1 cellular context compared by ENCODE assay signal in genomic region chr13:19633340-19634128, GRCh38.
A peak's percentile ranks its signal among the peaks of the same experiment; 100 is the strongest.
TF ChIP-seq lines count a peak whose summit lies in the region.

MPHOSPH8 (plus strand) TSS chr13:19633659; CDS start chr13:19633749, 90 bp downstream.

TF ChIP-seq in HepG2, 621 proteins besides CTCF, POLR2A, EP300 and RAD21 (continued from another document and continues in another):
- TF ChIP-seq SAFB2 (CRISPR knock-in tag; IDR thresholded peaks at IDR 0.05; ENCODE audit: borderline replicate concordance, low read depth) (no peak), ZNF614 (CRISPR knock-in tag; IDR thresholded peaks at IDR 0.05; ENCODE audit: borderline replicate concordance) (0 out of 2 replicates have a peak, but pooled peaks have one; percentile 25), ZNF44 (CRISPR knock-in tag; IDR thresholded peaks at IDR 0.05) (0 out of 2 replicates have a peak, but pooled peaks have one; percentile 46), MAF1 (CRISPR knock-in tag; IDR thresholded peaks at IDR 0.05; ENCODE audit: borderline replicate concordance) (0 out of 2 replicates have a peak, but pooled peaks have one; percentile 59), RBM22 (optimal IDR thresholded peaks at IDR 0.05; ENCODE audit: low read length) (peak; percentile 97), ZNF567 (CRISPR knock-in tag; IDR thresholded peaks at IDR 0.05; ENCODE audit: borderline replicate concordance) (no peak), ZNF580 (CRISPR knock-in tag; IDR thresholded peaks at IDR 0.05; ENCODE audit: borderline replicate concordance, low read depth) (no peak), DR1 (CRISPR knock-in tag; IDR thresholded peaks at IDR 0.05) (no peak), SSRP1 (CRISPR knock-in tag; IDR thresholded peaks at IDR 0.05) (no peak), SNAI1 (CRISPR knock-in tag; IDR thresholded peaks at IDR 0.05; ENCODE audit: borderline replicate concordance) (no peak), HINFP (CRISPR knock-in tag; IDR thresholded peaks at IDR 0.05; ENCODE audit: low read depth) (peak; percentile 80; the same call in 1 of the 2 replicates), ZNF235 (CRISPR knock-in tag; IDR thresholded peaks at IDR 0.05; ENCODE audit: borderline replicate concordance) (no peak), ELF3 (CRISPR knock-in tag; IDR thresholded peaks at IDR 0.05) (peak; percentile 86), AKAP8 (CRISPR knock-in tag; IDR thresholded peaks at IDR 0.05) (no peak), TFDP2 (CRISPR knock-in tag; IDR thresholded peaks at IDR 0.05) (peak; percentile 80; the same call in 1 of the 2 replicates), POLR2AphosphoS2 (IDR thresholded peaks at IDR 0.05; ENCODE audit: low read depth, low read length) (no peak), YEATS2 (CRISPR knock-in tag; IDR thresholded peaks at IDR 0.05; ENCODE audit: borderline replicate concordance) (0 out of 2 replicates have a peak, but pooled peaks have one; percentile 21), ATF6 (CRISPR knock-in tag; conservative IDR thresholded peaks at IDR 0.05) (no peak), NFE2 (CRISPR knock-in tag; IDR thresholded peaks at IDR 0.05) (no peak), ZNF34 (CRISPR knock-in tag; IDR thresholded peaks at IDR 0.05; ENCODE audit: borderline replicate concordance) (0 out of 2 replicates have a peak, but pooled peaks have one; percentile 27), ZFP36L1 (CRISPR knock-in tag; IDR thresholded peaks at IDR 0.05) (no peak), CENPT (CRISPR knock-in tag; IDR thresholded peaks at IDR 0.05; ENCODE audit: low read depth) (no peak), AFF4 (CRISPR knock-in tag; IDR thresholded peaks at IDR 0.05) (no peak), ZNF276 (CRISPR knock-in tag; IDR thresholded peaks at IDR 0.05; ENCODE audit: low read depth) (no peak; the same call in 1 of the 2 replicates), ZNF451 (CRISPR knock-in tag; IDR thresholded peaks at IDR 0.05) (no peak), RCOR2 (CRISPR knock-in tag; IDR thresholded peaks at IDR 0.05) (no peak), HIVEP1 (CRISPR knock-in tag; IDR thresholded peaks at IDR 0.05) (peak; percentile 74; the same call in 1 of the 2 replicates), HNF4G (IDR thresholded peaks at IDR 0.05; ENCODE audit: borderline replicate concordance, low read depth, low read length) (no peak), HNF4G (CRISPR knock-in tag; IDR thresholded peaks at IDR 0.05; ENCODE audit: borderline replicate concordance, low read depth) (no peak), ATF4 (CRISPR knock-in tag; IDR thresholded peaks at IDR 0.05) (peak in 1 of 2 experiments; percentile 59; a peak in 2 of 4 replicates), RXRA (CRISPR knock-in tag; IDR thresholded peaks at IDR 0.05) (peak; percentile 22; the same call in 1 of the 2 replicates), ZNF674 (CRISPR knock-in tag; IDR thresholded peaks at IDR 0.05; ENCODE audit: low read depth) (0 out of 2 replicates have a peak, but pooled peaks have one; percentile 32), STAT6 (CRISPR knock-in tag; IDR thresholded peaks at IDR 0.05; ENCODE audit: borderline replicate concordance) (no peak), ZBTB49 (CRISPR knock-in tag; IDR thresholded peaks at IDR 0.05; ENCODE audit: borderline replicate concordance) (no peak), ZNF329 (CRISPR knock-in tag; IDR thresholded peaks at IDR 0.05; ENCODE audit: low read depth) (no peak), TEF (CRISPR knock-in tag; IDR thresholded peaks at IDR 0.05) (no peak), ZBTB43 (CRISPR knock-in tag; conservative IDR thresholded peaks at IDR 0.05) (no peak), ZNF337 (CRISPR knock-in tag; IDR thresholded peaks at IDR 0.05; ENCODE audit: borderline replicate concordance, low read depth) (no peak), KAT8 (CRISPR knock-in tag; IDR thresholded peaks at IDR 0.05) (peak; percentile 79), KLF16 (CRISPR knock-in tag; IDR thresholded peaks at IDR 0.05) (peak in 1 of 2 experiments; percentile 68; a peak in 2 of 4 replicates), RFX5 (IDR thresholded peaks at IDR 0.05; ENCODE audit: low read depth, low read length) (no peak)
